ENCODE assay signal across 11 cellular contexts in the genomic region with DNA sequence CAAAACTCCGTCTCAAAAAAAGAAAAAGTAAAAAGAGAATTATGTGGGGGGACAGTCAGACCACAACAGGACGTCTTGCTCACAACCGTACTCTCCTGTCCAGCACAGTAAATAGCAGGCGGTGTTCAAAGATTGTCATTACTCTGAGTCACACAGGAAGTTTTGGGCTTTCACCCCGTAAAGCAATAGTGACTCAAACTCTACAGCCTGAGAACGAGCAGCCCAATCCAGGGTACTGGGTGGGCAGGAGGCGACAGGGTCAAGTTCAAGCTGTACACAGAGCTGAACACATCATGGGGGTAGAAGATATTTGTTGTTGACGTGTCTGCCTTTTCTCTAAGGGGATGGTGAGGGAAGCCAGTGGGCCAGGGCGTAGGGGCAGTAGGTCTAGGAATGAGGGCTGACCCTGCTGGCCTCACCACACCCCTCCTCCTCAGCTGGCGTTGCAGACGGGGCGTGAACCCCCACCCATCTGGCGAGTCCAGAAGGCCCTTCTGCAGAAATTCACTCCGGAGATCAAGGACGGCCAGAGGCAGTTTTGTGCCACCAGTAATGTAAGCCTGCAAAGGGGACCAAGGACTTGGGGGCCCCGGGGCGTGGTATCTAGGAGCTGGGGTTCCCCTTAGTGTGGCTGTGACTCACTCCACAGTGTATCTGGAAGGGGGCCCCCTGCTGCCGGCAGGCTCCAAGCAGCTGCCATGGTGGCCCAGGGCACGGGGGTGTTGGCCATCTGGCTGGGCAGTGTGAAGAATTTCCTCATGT. TPM values are rescaled to one million over a fixed set of nuclear protein-coding genes. Genes with fewer than 3 reads are reported as not detected.
DNase-seq lines count a peak whose midpoint lies in the region; ATAC-seq and TF ChIP-seq lines count a peak whose summit lies in the region.
"Had no signal": no experiment of that assay in that cellular context is flagged by ENCODE, and none has a peak within 500 bp of the region (broad histone marks: within the 10 kb centered on the region; RNA-seq: fewer than 3 reads in every experiment).

No MANE protein-coding gene starts in this region.

- POLR2A ChIA-PET in HEK293 (lab: Yijun Ruan, JAX) = no interaction called here

- no peaks in the 10 kb centered on the region for H3K27me3 ChIP-seq in left lung
- H3K27me3 ChIP-seq: gastrocnemius medialis had no signal

- TF ChIP-seq CTCF in AG10803 (conservative IDR thresholded peaks at IDR 0.05; ENCODE audit: low read length) (no peak), HEK293 (tag by site-specific recombination; IDR thresholded peaks at IDR 0.05) (no peak), left lung (IDR thresholded peaks at IDR 0.05) (no peak)

- H3K4me1 ChIP-seq in HEK293 (ENCODE audit: control insufficient read depth, insufficient read depth, low read length) = no peaks in the 10 kb centered on the region
- peaks cover 0 to 34% of the 10 kb centered on the region in 2 donors for H3K4me1 ChIP-seq in left lung
- H3K4me1 ChIP-seq: gastrocnemius medialis had no signal

- H3K36me3 ChIP-seq in HEK293 (ENCODE audit: control insufficient read depth in 2 of 2, insufficient read depth in 1 of 2, low read length in 2 of 2) (peaks cover 67 to 83% of the 10 kb centered on the region in 2 experiments), left lung (peaks cover 0 to 73% of the 10 kb centered on the region in 2 donors)

- intact Hi-C loops in left lung (cut with DNase I) = no loop called here

- DNase-seq in AG10803 (ENCODE audit: low read depth) (peak; percentile 74), left lung (peak in 1 of 2 donors; percentile 71), HuH-7.5 (ENCODE audit: low spot score) (no peak)
- DNase-seq: gastrocnemius medialis, T-helper 9 cell had no signal

- CTCF ChIA-PET in HEK293 (lab: Yijun Ruan, JAX) = interaction anchor here (1.1 kb wide), 1 partner anchor 44 kb away, joined by 3 read pairs; no protein-coding TSS in a partner anchor

- H3K9me3 Mint-ChIP-seq in activated naive CD8-positive, alpha-beta T cell (ENCODE audit: low read depth) = no peaks in the 10 kb centered on the region

- ATAC-seq in left lung (peak; percentile 17), GM18909 (IDR thresholded peaks at IDR 0.05; ENCODE audit: poor library complexity, unreplicated experiment) (no peak), GM18907 (IDR thresholded peaks at IDR 0.05; ENCODE audit: unreplicated experiment) (no peak), HG02678 (IDR thresholded peaks at IDR 0.05; ENCODE audit: unreplicated experiment) (no peak)

- H3K4me3 ChIP-seq in AG10803 (ENCODE audit: low read length) = no peak overlapping the region
- H3K4me3 ChIP-seq in HEK293 (ENCODE audit: low read depth, low read length) = no peak overlapping the region
- H3K4me3 ChIP-seq in left lung = no peak overlapping the region
- H3K4me3 ChIP-seq: gastrocnemius medialis had no signal

- H3K27me3 Mint-ChIP-seq in activated naive CD8-positive, alpha-beta T cell = no peaks in the 10 kb centered on the region

- H3K36me3 Mint-ChIP-seq in activated naive CD8-positive, alpha-beta T cell = peaks cover 7% of the 10 kb centered on the region

- H3K27ac ChIP-seq in HEK293 (ENCODE audit: extremely low read depth, low read depth, low read length) (0 out of 2 replicates have a peak overlapping the region, but pooled peaks have one; percentile 37), left lung (peak overlapping the region in 1 of 2 donors; percentile 41)
- H3K27ac ChIP-seq: gastrocnemius medialis, HL-60 had no signal

- H3K9me3 ChIP-seq in HEK293 (ENCODE audit: control insufficient read depth, insufficient read depth, low read depth, low read length) (no peaks in the 10 kb centered on the region), left lung (no peaks in the 10 kb centered on the region)
- H3K9me3 ChIP-seq: gastrocnemius medialis had no signal

- H3K4me3 Mint-ChIP-seq in activated naive CD8-positive, alpha-beta T cell = no peak overlapping the region

- peaks cover 9% of the 10 kb centered on the region for H3K4me1 Mint-ChIP-seq in activated naive CD8-positive, alpha-beta T cell (ENCODE audit: low read depth)

- peak overlapping the region; percentile 72 for H3K27ac Mint-ChIP-seq in activated naive CD8-positive, alpha-beta T cell

TF ChIP-seq in HEK293, 187 proteins besides CTCF, POLR2A, EP300 and RAD21:
- TF ChIP-seq, protein P1, sequence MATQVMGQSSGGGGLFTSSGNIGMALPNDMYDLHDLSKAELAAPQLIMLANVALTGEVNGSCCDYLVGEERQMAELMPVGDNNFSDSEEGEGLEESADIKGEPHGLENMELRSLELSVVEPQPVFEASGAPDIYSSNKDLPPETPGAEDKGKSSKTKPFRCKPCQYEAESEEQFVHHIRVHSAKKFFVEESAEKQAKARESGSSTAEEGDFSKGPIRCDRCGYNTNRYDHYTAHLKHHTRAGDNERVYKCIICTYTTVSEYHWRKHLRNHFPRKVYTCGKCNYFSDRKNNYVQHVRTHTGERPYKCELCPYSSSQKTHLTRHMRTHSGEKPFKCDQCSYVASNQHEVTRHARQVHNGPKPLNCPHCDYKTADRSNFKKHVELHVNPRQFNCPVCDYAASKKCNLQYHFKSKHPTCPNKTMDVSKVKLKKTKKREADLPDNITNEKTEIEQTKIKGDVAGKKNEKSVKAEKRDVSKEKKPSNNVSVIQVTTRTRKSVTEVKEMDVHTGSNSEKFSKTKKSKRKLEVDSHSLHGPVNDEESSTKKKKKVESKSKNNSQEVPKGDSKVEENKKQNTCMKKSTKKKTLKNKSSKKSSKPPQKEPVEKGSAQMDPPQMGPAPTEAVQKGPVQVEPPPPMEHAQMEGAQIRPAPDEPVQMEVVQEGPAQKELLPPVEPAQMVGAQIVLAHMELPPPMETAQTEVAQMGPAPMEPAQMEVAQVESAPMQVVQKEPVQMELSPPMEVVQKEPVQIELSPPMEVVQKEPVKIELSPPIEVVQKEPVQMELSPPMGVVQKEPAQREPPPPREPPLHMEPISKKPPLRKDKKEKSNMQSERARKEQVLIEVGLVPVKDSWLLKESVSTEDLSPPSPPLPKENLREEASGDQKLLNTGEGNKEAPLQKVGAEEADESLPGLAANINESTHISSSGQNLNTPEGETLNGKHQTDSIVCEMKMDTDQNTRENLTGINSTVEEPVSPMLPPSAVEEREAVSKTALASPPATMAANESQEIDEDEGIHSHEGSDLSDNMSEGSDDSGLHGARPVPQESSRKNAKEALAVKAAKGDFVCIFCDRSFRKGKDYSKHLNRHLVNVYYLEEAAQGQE (tag by site-specific recombination; IDR thresholded peaks at IDR 0.05) = no peak
- no peak for TF ChIP-seq KLF16 (tag by site-specific recombination; IDR thresholded peaks at IDR 0.05)
- no peak for TF ChIP-seq ZNF140 (tag by site-specific recombination; IDR thresholded peaks at IDR 0.05)
- TF ChIP-seq ZNF660 (tag by site-specific recombination; IDR thresholded peaks at IDR 0.05) = no peak
- no peak for TF ChIP-seq ZBTB21 (tag by site-specific recombination; IDR thresholded peaks at IDR 0.05)
- no peak for TF ChIP-seq ZNF175 (tag by site-specific recombination; IDR thresholded peaks at IDR 0.05)
- no peak for TF ChIP-seq ZNF114 (tag by site-specific recombination; IDR thresholded peaks at IDR 0.05)
- no peak for TF ChIP-seq ZNF530 (tag by site-specific recombination; IDR thresholded peaks at IDR 0.05; ENCODE audit: low read depth)
- TF ChIP-seq SP2 (tag by site-specific recombination; IDR thresholded peaks at IDR 0.05) = no peak
- TF ChIP-seq MYNN (tag by site-specific recombination; IDR thresholded peaks at IDR 0.05; ENCODE audit: borderline replicate concordance) = no peak
- no peak for TF ChIP-seq SP7 (tag by site-specific recombination; IDR thresholded peaks at IDR 0.05)
- no peak for TF ChIP-seq ZNF548 (tag by site-specific recombination; IDR thresholded peaks at IDR 0.05)
- no peak for TF ChIP-seq HOXC10 (CRISPR knock-in tag; IDR thresholded peaks at IDR 0.05)
- TF ChIP-seq, protein P2, sequence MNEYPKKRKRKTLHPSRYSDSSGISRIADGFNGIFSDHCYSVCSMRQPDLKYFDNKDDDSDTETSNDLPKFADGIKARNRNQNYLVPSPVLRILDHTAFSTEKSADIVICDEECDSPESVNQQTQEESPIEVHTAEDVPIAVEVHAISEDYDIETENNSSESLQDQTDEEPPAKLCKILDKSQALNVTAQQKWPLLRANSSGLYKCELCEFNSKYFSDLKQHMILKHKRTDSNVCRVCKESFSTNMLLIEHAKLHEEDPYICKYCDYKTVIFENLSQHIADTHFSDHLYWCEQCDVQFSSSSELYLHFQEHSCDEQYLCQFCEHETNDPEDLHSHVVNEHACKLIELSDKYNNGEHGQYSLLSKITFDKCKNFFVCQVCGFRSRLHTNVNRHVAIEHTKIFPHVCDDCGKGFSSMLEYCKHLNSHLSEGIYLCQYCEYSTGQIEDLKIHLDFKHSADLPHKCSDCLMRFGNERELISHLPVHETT (tag by site-specific recombination; IDR thresholded peaks at IDR 0.05) = no peak
- TF ChIP-seq ZNF214 (tag by site-specific recombination; IDR thresholded peaks at IDR 0.05; ENCODE audit: borderline replicate concordance) = no peak
- TF ChIP-seq, protein P3, sequence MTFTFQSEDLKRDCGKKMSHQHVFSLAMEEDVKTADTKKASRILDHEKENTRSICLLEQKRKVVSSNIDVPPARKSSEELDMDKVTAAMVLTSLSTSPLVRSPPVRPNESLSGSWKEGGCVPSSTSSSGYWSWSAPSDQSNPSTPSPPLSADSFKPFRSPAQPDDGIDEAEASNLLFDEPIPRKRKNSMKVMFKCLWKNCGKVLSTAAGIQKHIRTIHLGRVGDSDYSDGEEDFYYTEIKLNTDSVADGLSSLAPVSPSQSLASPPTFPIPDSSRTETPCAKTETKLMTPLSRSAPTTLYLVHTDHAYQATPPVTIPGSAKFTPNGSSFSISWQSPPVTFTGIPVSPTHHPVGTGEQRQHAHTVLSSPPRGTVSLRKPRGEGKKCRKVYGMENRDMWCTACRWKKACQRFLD (tag by site-specific recombination; IDR thresholded peaks at IDR 0.05) = no peak
- TF ChIP-seq ZNF624 (tag by site-specific recombination; IDR thresholded peaks at IDR 0.05) = no peak
- TF ChIP-seq, protein P4, sequence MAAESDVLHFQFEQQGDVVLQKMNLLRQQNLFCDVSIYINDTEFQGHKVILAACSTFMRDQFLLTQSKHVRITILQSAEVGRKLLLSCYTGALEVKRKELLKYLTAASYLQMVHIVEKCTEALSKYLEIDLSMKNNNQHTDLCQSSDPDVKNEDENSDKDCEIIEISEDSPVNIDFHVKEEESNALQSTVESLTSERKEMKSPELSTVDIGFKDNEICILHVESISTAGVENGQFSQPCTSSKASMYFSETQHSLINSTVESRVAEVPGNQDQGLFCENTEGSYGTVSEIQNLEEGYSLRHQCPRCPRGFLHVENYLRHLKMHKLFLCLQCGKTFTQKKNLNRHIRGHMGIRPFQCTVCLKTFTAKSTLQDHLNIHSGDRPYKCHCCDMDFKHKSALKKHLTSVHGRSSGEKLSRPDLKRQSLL (tag by site-specific recombination; IDR thresholded peaks at IDR 0.05) = no peak
- no peak for TF ChIP-seq ZNF48 (tag by site-specific recombination; IDR thresholded peaks at IDR 0.05)
TF ChIP-seq in HEK293: peak in this region for 0.

RNA-seq across cellular contexts. Expression of a gene that starts 23.3 kb away (rescaled TPM):
- total RNA-seq in left lung = 10 to 100 TPM; 26.1 to 26.7 TPM

RNA-seq across cellular contexts. Expression of a gene that starts 25.7 kb away (rescaled TPM):
- total RNA-seq in left lung = 100 to 1,000 TPM in 1 of 2 donors, 10 to 100 TPM in 1; 76.0 to 131 TPM

RNA-seq across cellular contexts. Expression of a gene that starts 27.7 kb away (rescaled TPM):
- total RNA-seq in left lung = 10 to 100 TPM; 61.5 to 63.8 TPM

RNA-seq across cellular contexts. Expression of a gene that starts 33.2 kb away (rescaled TPM):
- total RNA-seq in left lung = 10 to 100 TPM in 1 of 2 donors, 1 to 10 TPM in 1; 7.6 to 13.6 TPM

RNA-seq across cellular contexts. Expression of a gene that starts 33.9 kb away (rescaled TPM):
- total RNA-seq in left lung = 10 to 100 TPM; 40.8 to 45.0 TPM
